In genomic region chr16:68022278-68022727, GRCh38 we compare ENCODE assay signal across 1 cellular context.
TF ChIP-seq lines count a peak whose summit lies in the region.

No MANE protein-coding gene starts in this region.

TF ChIP-seq in IMR-90, 13 proteins besides CTCF, POLR2A, EP300 and RAD21 (continued from another document):
- TF ChIP-seq MAZ (IDR thresholded peaks at IDR 0.05; ENCODE audit: borderline replicate concordance, low read depth, low read length): no peak
- no peak for TF ChIP-seq CEBPB (IDR thresholded peaks at IDR 0.05; ENCODE audit: low read depth, low read length)
- TF ChIP-seq MAFK (IDR thresholded peaks at IDR 0.05; ENCODE audit: low read depth, low read length): no peak
